1 cellular context compared by ENCODE assay signal in genomic region chr9:98291775-98292174, GRCh38.
A peak's percentile ranks its signal among the peaks of the same experiment; 100 is the strongest.
TF ChIP-seq lines count a peak whose summit lies in the region.

No MANE protein-coding gene starts in this region.

TF ChIP-seq in K562, 482 proteins besides CTCF, POLR2A, EP300 and RAD21 (continued from another document):
- TF ChIP-seq ZNF407 (IDR thresholded peaks at IDR 0.05; ENCODE audit: low read depth) (no peak), NCOA1 (IDR thresholded peaks at IDR 0.05; ENCODE audit: low read depth) (no peak), USF2 (CRISPR knock-in tag; IDR thresholded peaks at IDR 0.05) (0 out of 2 replicates have a peak, but pooled peaks have one; percentile 32), BHLHE40 (IDR thresholded peaks at IDR 0.05; ENCODE audit: low read length) (peak; percentile 82), HBP1 (CRISPR knock-in tag; IDR thresholded peaks at IDR 0.05) (no peak), YY1 (IDR thresholded peaks at IDR 0.05; ENCODE audit: borderline replicate concordance in 1 of 3, control insufficient read depth in 1 of 3, extremely low read depth in 1 of 3, insufficient read depth in 3 of 3, insufficient read length in 1 of 3, insufficient replicate concordance in 2 of 3, low read depth in 1 of 3, low read length in 2 of 3) (peak in 1 of 3 experiments; percentile 45), PTTG1 (tag; IDR thresholded peaks at IDR 0.05; ENCODE audit: low read depth) (no peak)
- TF ChIP-seq, protein P1, sequence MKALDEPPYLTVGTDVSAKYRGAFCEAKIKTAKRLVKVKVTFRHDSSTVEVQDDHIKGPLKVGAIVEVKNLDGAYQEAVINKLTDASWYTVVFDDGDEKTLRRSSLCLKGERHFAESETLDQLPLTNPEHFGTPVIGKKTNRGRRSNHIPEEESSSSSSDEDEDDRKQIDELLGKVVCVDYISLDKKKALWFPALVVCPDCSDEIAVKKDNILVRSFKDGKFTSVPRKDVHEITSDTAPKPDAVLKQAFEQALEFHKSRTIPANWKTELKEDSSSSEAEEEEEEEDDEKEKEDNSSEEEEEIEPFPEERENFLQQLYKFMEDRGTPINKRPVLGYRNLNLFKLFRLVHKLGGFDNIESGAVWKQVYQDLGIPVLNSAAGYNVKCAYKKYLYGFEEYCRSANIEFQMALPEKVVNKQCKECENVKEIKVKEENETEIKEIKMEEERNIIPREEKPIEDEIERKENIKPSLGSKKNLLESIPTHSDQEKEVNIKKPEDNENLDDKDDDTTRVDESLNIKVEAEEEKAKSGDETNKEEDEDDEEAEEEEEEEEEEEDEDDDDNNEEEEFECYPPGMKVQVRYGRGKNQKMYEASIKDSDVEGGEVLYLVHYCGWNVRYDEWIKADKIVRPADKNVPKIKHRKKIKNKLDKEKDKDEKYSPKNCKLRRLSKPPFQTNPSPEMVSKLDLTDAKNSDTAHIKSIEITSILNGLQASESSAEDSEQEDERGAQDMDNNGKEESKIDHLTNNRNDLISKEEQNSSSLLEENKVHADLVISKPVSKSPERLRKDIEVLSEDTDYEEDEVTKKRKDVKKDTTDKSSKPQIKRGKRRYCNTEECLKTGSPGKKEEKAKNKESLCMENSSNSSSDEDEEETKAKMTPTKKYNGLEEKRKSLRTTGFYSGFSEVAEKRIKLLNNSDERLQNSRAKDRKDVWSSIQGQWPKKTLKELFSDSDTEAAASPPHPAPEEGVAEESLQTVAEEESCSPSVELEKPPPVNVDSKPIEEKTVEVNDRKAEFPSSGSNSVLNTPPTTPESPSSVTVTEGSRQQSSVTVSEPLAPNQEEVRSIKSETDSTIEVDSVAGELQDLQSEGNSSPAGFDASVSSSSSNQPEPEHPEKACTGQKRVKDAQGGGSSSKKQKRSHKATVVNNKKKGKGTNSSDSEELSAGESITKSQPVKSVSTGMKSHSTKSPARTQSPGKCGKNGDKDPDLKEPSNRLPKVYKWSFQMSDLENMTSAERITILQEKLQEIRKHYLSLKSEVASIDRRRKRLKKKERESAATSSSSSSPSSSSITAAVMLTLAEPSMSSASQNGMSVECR (CRISPR knock-in tag; IDR thresholded peaks at IDR 0.05): no peak
